ENCODE assay signal across 26 cellular contexts in the genomic region with DNA sequence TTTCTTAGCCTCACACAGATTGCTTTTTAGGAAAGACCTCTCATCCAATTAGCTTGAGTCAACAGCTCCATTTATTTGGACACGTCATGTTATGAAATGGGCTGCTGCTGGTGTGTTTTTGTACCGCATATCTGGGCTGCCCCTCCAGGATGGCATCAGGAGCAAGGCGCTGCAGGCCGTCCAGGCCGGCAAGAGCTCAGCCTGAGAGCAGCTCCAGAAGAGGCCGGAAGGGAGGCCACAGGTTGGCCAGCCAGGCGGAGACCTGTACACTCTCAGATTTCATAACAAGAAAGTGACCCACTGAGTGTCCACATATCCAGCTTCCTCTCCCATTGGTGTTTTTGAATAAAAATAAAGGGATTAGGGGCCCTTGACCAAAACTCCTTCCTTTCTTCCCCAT. TPM values are rescaled to one million over a fixed set of nuclear protein-coding genes. Genes with fewer than 3 reads are reported as not detected.
"Had no signal": no experiment of that assay in that cellular context is flagged by ENCODE, and none has a peak within 500 bp of the region (broad histone marks: within the 10 kb centered on the region; RNA-seq: fewer than 3 reads in every experiment).

No MANE protein-coding gene starts in this region.

- H3K27ac ChIP-seq: RWPE1 had no signal

- DNase-seq: IMR-90, Karpas-422, KG1, MG63, NCI-H1092, NCI-H1105 treated with DMSO at 0.1 percent for 48 hours, NCI-H1417 treated with DMSO at 0.1 percent for 48 hours, NCI-H146, NCI-H1694 treated with DMSO at 0.1 percent for 48 hours, NCI-H1930, NCI-H2081, NCI-H2107, NCI-H2227 treated with DMSO at 0.1 percent for 48 hours, NCI-H524 treated with DMSO at 0.1 percent for 48 hours, NCI-H69, NCI-H774, PC-3, SHP77, SK-N-SH, SW 1271 had no signal

- H3K36me3 ChIP-seq: MG63 had no signal

- H3K4me3 ChIP-seq: MG63 had no signal

- H3K9me2 ChIP-seq: SK-N-SH had no signal

- ATAC-seq: HepG2, Panc1 had no signal

- H3K9me3 ChIP-seq: MG63, SK-N-SH had no signal

- H3K4me2 ChIP-seq: SK-N-SH had no signal

RNA-seq across cellular contexts. Expression of a gene that starts 28.3 kb away (rescaled TPM):
- total RNA-seq: HepG2, HT1080, PC-3, SK-MEL-5 had no signal

RNA-seq across cellular contexts. Expression of a gene that starts 28.4 kb away (rescaled TPM):
- total RNA-seq: HepG2, HT1080, IMR-90, PC-3, SK-MEL-5 had no signal

RNA-seq across cellular contexts. Expression of a gene that starts 30.7 kb away (rescaled TPM):
- total RNA-seq: HepG2, HT1080, IMR-90, NCI-H460, PC-3, SK-MEL-5 had no signal

RNA-seq across cellular contexts. Expression of a gene that starts 45.4 kb away (rescaled TPM):
- total RNA-seq: HepG2, HT1080, IMR-90, NCI-H460, PC-3 had no signal
